ENCODE assay signal across 8 cellular contexts in genomic region chr12:6829532-6830220, GRCh38. TPM values are rescaled to one million over a fixed set of nuclear protein-coding genes. Genes with fewer than 3 reads are reported as not detected.
DNase-seq lines count a peak whose midpoint lies in the region; TF ChIP-seq lines count a peak whose summit lies in the region.

No MANE protein-coding gene starts in this region.

- H3K36me3 ChIP-seq in neutrophil, result no peaks in the 10 kb centered on the region

- H3K9me3 ChIP-seq in neutrophil, result no peaks in the 10 kb centered on the region

- H3K27ac ChIP-seq in epithelial cell of prostate (peak overlapping the region; percentile 29), neutrophil (no peak overlapping the region)

- TF ChIP-seq CTCF in neutrophil (IDR thresholded peaks at IDR 0.05), result no peak

- DNase-seq in ELF-1 (ENCODE audit: low read depth, low spot score), result peak; percentile 61
- no peak for DNase-seq in epithelial cell of prostate (ENCODE audit: low read depth, low spot score)
- DNase-seq in effector CD8-positive, alpha-beta T cell (lab: John Stamatoyannopoulos, UW), result no peak
- DNase-seq in medulla oblongata (ENCODE audit: extremely low spot score), result no peak
- DNase-seq in NCI-H226, result no peak
- DNase-seq in midbrain (lab: John Stamatoyannopoulos, UW), result no peak

- H3K4me3 ChIP-seq in neutrophil (ENCODE audit: low read depth in 1 of 2, low read length in 1 of 2), result peak overlapping the region; percentile 61 to 88

- peaks cover 21 to 22% of the 10 kb centered on the region in 2 experiments for H3K4me1 ChIP-seq in neutrophil (ENCODE audit: control insufficient read depth in 1 of 2, insufficient read depth in 1 of 2, low read depth in 1 of 2, low read length in 1 of 2)

- H3K27me3 ChIP-seq in neutrophil, result peaks cover 64% of the 10 kb centered on the region

TF ChIP-seq in PFSK-1, 5 proteins besides CTCF, POLR2A, EP300 and RAD21:
- TF ChIP-seq POLR2AphosphoS5 (IDR thresholded peaks at IDR 0.05; ENCODE audit: low read depth, low read length) (peak; percentile 48; the same call in 1 of the 2 replicates), REST (IDR thresholded peaks at IDR 0.05; ENCODE audit: insufficient read depth in 1 of 2, low read depth in 2 of 2, low read length in 2 of 2) (no peak)

RNA-seq across cellular contexts. Expression of gene P3H3, which starts 1.5 kb away (rescaled TPM):
- polyA plus RNA-seq in PFSK-1 (2012; ENCODE audit: insufficient read length, low read depth), result 114 TPM

RNA-seq across cellular contexts. Expression of gene GPR162, which starts 8.1 kb away (rescaled TPM):
- 33.6 TPM for polyA plus RNA-seq in PFSK-1 (2012; ENCODE audit: insufficient read length, low read depth)

RNA-seq across cellular contexts. Expression of gene GNB3, which starts 11.0 kb away (rescaled TPM):
- polyA plus RNA-seq in PFSK-1 (2012; ENCODE audit: insufficient read length, low read depth), result 17.5 TPM

RNA-seq across cellular contexts. Expression of gene CDCA3, which starts 21.4 kb away (rescaled TPM):
- 13.7 TPM for polyA plus RNA-seq in PFSK-1 (2012; ENCODE audit: insufficient read length, low read depth)

RNA-seq across cellular contexts. Expression of gene USP5, which starts 22.3 kb away (rescaled TPM):
- 56.6 TPM for polyA plus RNA-seq in PFSK-1 (2012; ENCODE audit: insufficient read length, low read depth)
